In the genomic region with DNA sequence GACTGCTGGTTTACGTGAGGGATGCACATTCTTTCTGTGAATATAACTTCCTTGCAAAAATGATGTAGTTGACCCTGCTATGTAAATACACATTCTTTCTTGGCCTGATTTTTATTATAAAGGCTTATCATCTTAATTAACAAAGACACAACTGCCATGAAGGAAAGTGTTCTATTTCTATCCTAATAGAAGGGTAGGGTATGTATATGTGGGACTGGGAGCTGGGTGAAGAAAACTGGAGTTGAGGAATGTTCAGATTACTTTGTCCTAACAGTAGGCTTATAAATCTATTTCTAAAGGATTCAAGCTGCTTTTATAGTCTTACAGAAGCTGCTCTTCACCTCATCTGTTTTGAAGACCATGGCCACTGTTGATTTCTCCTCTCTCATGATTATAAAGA, we compare ENCODE assay signal across 29 cellular contexts.
"Had no signal": no experiment of that assay in that cellular context is flagged by ENCODE, and none has a peak within 500 bp of the region (broad histone marks: within the 10 kb centered on the region; RNA-seq: fewer than 3 reads in every experiment).

No MANE protein-coding gene starts in this region.

- DNase-seq: activated B cell treated with CpG ODN at 0.5 μM for 24 hours; activated CD4-positive, alpha-beta memory T cell treated with anti-CD3 and anti-CD28 coated beads, Interleukin-2, amount 10 ng/mL, durations not matched to agents 7 days and 5 days; activated CD4-positive, alpha-beta T cell treated with anti-CD3 and anti-CD28 coated beads for 1 hour; activated CD4-positive, alpha-beta T cell treated with anti-CD3 and anti-CD28 coated beads for 36 hours; activated CD4-positive, alpha-beta T cell treated with anti-CD3 and anti-CD28 coated beads for 48 hours; activated CD4-positive, alpha-beta T cell treated with anti-CD3 and anti-CD28 coated beads, Interleukin-2, amount 10 ng/mL, durations not matched to agents 7 days and 5 days; activated CD4-positive, alpha-beta T cell treated with anti-CD3 and anti-CD28 coated beads, Interleukin-2, amount 50 U/mL, for 48 hours; activated CD8-positive, alpha-beta memory T cell treated with anti-CD3 and anti-CD28 coated beads for 24 hours; activated CD8-positive, alpha-beta memory T cell treated with anti-CD3 and anti-CD28 coated beads, Interleukin-2, amount 10 ng/mL, durations not matched to agents 7 days and 5 days; activated CD8-positive, alpha-beta memory T cell treated with anti-CD3 and anti-CD28 coated beads, Interleukin-2, amount 50 U/mL, for 48 hours; activated CD8-positive, alpha-beta T cell treated with anti-CD3 and anti-CD28 coated beads, Interleukin-2, amount 10 ng/mL, durations not matched to agents 7 days and 5 days; activated effector memory CD4-positive, alpha-beta T cell treated with Interleukin-2 at 50 U/mL for 16 hours; activated gamma-delta T cell; activated naive CD4-positive, alpha-beta T cell treated with anti-CD3 and anti-CD28 coated beads, Interleukin-2, amount 10 ng/mL, durations not matched to agents 7 days and 5 days; activated naive CD4-positive, alpha-beta T cell treated with Interleukin-2 at 50 U/mL for 16 hours; activated naive CD8-positive, alpha-beta T cell treated with anti-CD3 and anti-CD28 coated beads, Interleukin-2, amount 10 ng/mL, durations not matched to agents 7 days and 5 days; activated naive CD8-positive, alpha-beta T cell treated with anti-CD3 and anti-CD28 coated beads, Interleukin-2, amount 50 U/mL, for 24 hours; activated T-cell treated with anti-CD3 and anti-CD28 coated beads, Interleukin-2, amount 50 U/mL, for 24 hours; activated T-cell treated with anti-CD3 and anti-CD28 coated beads, Interleukin-2, amount 50 U/mL, for 48 hours; adrenal gland; amniotic stem cell; aorta; body of pancreas; brain microvascular endothelial cell; central memory CD4-positive, alpha-beta T cell; T-helper 2 cell; T-helper 9 cell had no signal

- H3K4me1 ChIP-seq: adrenal gland, body of pancreas, breast epithelium had no signal

- H3K4me3 ChIP-seq: adrenal gland, body of pancreas, breast epithelium had no signal

- H3K27ac ChIP-seq: adrenal gland, body of pancreas, brain microvascular endothelial cell, breast epithelium, VCaP had no signal

- ATAC-seq: activated CD4-positive, alpha-beta T cell treated with anti-CD3 and anti-CD28 coated beads for 36 hours; activated CD8-positive, alpha-beta memory T cell treated with anti-CD3 and anti-CD28 coated beads, Interleukin-2, amount 10 ng/mL, durations not matched to agents 7 days and 5 days; activated CD8-positive, alpha-beta T cell treated with anti-CD3 and anti-CD28 coated beads, Interleukin-2, amount 10 ng/mL, durations not matched to agents 7 days and 5 days; activated naive CD8-positive, alpha-beta T cell treated with anti-CD3 and anti-CD28 coated beads, Interleukin-2, amount 50 U/mL, for 24 hours; body of pancreas had no signal

- H3K9me3 ChIP-seq: adrenal gland, body of pancreas, breast epithelium had no signal

- H3K27me3 ChIP-seq: adrenal gland, body of pancreas, brain microvascular endothelial cell, breast epithelium had no signal

- H3K36me3 ChIP-seq: adrenal gland, brain microvascular endothelial cell, breast epithelium had no signal
